ENCODE assay signal across 31 cellular contexts in genomic region chr2:221241072-221241471, GRCh38.
"Had no signal": no experiment of that assay in that cellular context is flagged by ENCODE, and none has a peak within 500 bp of the region (broad histone marks: within the 10 kb centered on the region; RNA-seq: fewer than 3 reads in every experiment).

No MANE protein-coding gene starts in this region.

- H3K4me3 Mint-ChIP-seq: immature natural killer cell; mesothelial cell of epicardium; naive B cell; natural killer cell; nephron progenitor cell; stimulated activated naive CD8-positive, alpha-beta T cell treated with anti-CD3 and anti-CD28 coated beads, Interleukin-15, Interleukin-2, amounts not matched to agents 100 ng/mL and 50 ng/mL, for 24 hours; type B pancreatic cell had no signal

- H3K4me3 ChIP-seq: left lung, lower lobe of right lung, pancreas, prostate gland, skin epidermis, suprapubic skin, thoracic aorta, tibial nerve, uterus had no signal

- H3K27ac ChIP-seq: left lung, lower lobe of right lung, pancreas, prostate gland, skin epidermis, suprapubic skin, thoracic aorta, tibial nerve, uterus had no signal

- H3K36me3 Mint-ChIP-seq: immature natural killer cell, mesothelial cell of epicardium, naive B cell, natural killer cell, type B pancreatic cell had no signal

- H3K9me3 Mint-ChIP-seq: immature natural killer cell; mesothelial cell of epicardium; naive B cell; natural killer cell; nephron progenitor cell; stimulated activated naive CD8-positive, alpha-beta T cell treated with anti-CD3 and anti-CD28 coated beads, Interleukin-15, Interleukin-2, amounts not matched to agents 100 ng/mL and 50 ng/mL, for 24 hours had no signal

- H3K36me3 ChIP-seq: left lung, lower lobe of right lung, pancreas, prostate gland, suprapubic skin, thoracic aorta, tibial nerve, uterus had no signal

- H3K4me1 ChIP-seq: left lung, lower lobe of right lung, pancreas, prostate gland, suprapubic skin, tibial nerve, uterus had no signal

- H3K4me1 Mint-ChIP-seq: immature natural killer cell, mesothelial cell of epicardium, natural killer cell, nephron progenitor cell had no signal

- DNase-seq: hypothalamus; immature natural killer cell; kidney; left colon; left lung; lower lobe of right lung; mammary epithelial cell; mesendoderm; naive B cell; natural killer cell; nephron progenitor cell; nucleus accumbens; pancreas; posterior cingulate gyrus; retina; right cardiac atrium; stimulated activated CD4-positive, alpha-beta T cell treated with anti-CD3 and anti-CD28 coated beads, Interleukin-12 subunit alpha, Interleukin-12 subunit beta, amount 100 ng/mL, for 4 hours; stimulated activated CD4-positive, alpha-beta T cell treated with anti-CD3 and anti-CD28 coated beads, Interleukin-15, amount 100 ng/mL, for 24 hours; stimulated activated CD4-positive, alpha-beta T cell treated with anti-CD3 and anti-CD28 coated beads, Interleukin-2, amount 100 ng/mL, for 24 hours; stimulated activated CD4-positive, alpha-beta T cell treated with anti-CD3 and anti-CD28 coated beads, Interleukin-4, amount 100 ng/mL, for 1 hour; stimulated activated naive CD4-positive, alpha-beta T cell; uterus had no signal

- H3K27me3 ChIP-seq: left lung, pancreas, suprapubic skin, tibial nerve, uterus had no signal

- ATAC-seq: left colon, left lung, lower lobe of right lung, natural killer cell, pancreas, right cardiac atrium, sciatic nerve had no signal

- H3K9me3 ChIP-seq: left lung, lower lobe of right lung, pancreas, prostate gland, suprapubic skin, thoracic aorta, tibial nerve, uterus had no signal

- H3K27ac Mint-ChIP-seq: immature natural killer cell; mesothelial cell of epicardium; naive B cell; natural killer cell; nephron progenitor cell; stimulated activated naive CD8-positive, alpha-beta T cell treated with anti-CD3 and anti-CD28 coated beads, Interleukin-15, Interleukin-2, amounts not matched to agents 100 ng/mL and 50 ng/mL, for 24 hours; type B pancreatic cell had no signal
